In the genomic region with DNA sequence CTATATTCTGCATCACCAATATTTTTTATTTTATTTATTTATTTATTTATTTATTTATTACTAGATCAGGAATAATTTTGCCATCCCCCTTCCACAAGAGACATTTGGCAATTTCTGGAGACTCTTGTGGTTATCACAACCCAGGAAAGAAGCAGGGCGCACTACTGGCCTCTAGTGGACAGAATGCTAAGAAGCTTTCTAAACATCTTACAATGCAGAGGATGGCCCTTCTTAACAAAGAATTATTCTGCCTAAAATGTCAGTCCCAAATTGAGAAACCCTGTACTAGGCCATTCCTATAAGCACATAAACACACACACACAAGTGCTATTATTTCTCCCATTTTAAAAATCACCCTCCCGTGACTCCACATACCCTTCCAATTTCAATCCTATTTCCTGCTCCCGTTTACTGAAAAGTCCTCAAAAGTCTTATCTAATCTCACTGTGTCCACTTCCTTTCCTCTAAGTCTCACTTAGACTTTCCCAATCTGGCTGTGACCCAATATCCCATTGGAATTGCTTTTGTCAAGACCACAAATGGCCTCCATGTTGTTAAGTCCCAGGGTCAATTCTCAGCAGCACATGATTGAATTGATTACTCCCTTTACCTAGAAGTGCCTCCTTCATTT, we compare ENCODE assay signal across 8 cellular contexts. TPM values are rescaled to one million over a fixed set of nuclear protein-coding genes. Genes with fewer than 3 reads are reported as not detected.
DNase-seq lines count a peak whose midpoint lies in the region; ATAC-seq and TF ChIP-seq lines count a peak whose summit lies in the region.

No MANE protein-coding gene starts in this region.

- H3K23ac ChIP-seq in mesenchymal stem cell (ENCODE audit: low read length in 2 of 2) = no peak overlapping the region

- no peak overlapping the region for H2BK12ac ChIP-seq in mesenchymal stem cell (ENCODE audit: low read length in 2 of 2)

- H3K27ac Mint-ChIP-seq in activated CD4-positive, alpha-beta T cell treated with anti-CD3 and anti-CD28 coated beads, Interleukin-2, amount 10 ng/mL, durations not matched to agents 24 days and 14 days = no peak overlapping the region

- no peaks in the 10 kb centered on the region for H3K4me1 Mint-ChIP-seq in activated CD4-positive, alpha-beta T cell treated with anti-CD3 and anti-CD28 coated beads, Interleukin-2, amount 10 ng/mL, durations not matched to agents 24 days and 14 days

- H4K91ac ChIP-seq in mesenchymal stem cell (ENCODE audit: low read length) = no peak overlapping the region

- H3K9me3 ChIP-seq in mesenchymal stem cell (ENCODE audit: control insufficient read depth, low read length) = no peaks in the 10 kb centered on the region

- no peak overlapping the region for H2BK120ac ChIP-seq in mesenchymal stem cell (ENCODE audit: low read depth, low read length)

- H2BK15ac ChIP-seq in mesenchymal stem cell (ENCODE audit: low read depth, poor library complexity, severe bottlenecking) = no peak overlapping the region

- peaks cover 7% of the 10 kb centered on the region for H3K27me3 Mint-ChIP-seq in activated CD4-positive, alpha-beta T cell treated with anti-CD3 and anti-CD28 coated beads, Interleukin-2, amount 10 ng/mL, durations not matched to agents 24 days and 14 days

- H3K14ac ChIP-seq in mesenchymal stem cell (ENCODE audit: low read length in 2 of 2) = no peak overlapping the region

- no peaks in the 10 kb centered on the region for H3K36me3 Mint-ChIP-seq in activated CD4-positive, alpha-beta T cell treated with anti-CD3 and anti-CD28 coated beads, Interleukin-2, amount 10 ng/mL, durations not matched to agents 24 days and 14 days (ENCODE audit: low read depth)

- DNase-seq in AG09309 (ENCODE audit: low read depth) (peak; percentile 63), NCI-H2227 treated with DMSO at 0.1 percent for 48 hours (lab: John Stamatoyannopoulos, UW) (peak; percentile 40), mesenchymal stem cell (peak; percentile 76)
- DNase-seq in activated CD4-positive, alpha-beta T cell treated with anti-CD3 and anti-CD28 coated beads, Interleukin-2, amount 10 ng/mL, durations not matched to agents 24 days and 14 days = peak; percentile 86
- peak; percentile 3 for DNase-seq in effector CD8-positive, alpha-beta T cell (lab: John Stamatoyannopoulos, UW)
- peak; percentile 7 to 14 for DNase-seq in stimulated activated CD8-positive, alpha-beta memory T cell treated with anti-CD3 and anti-CD28 coated beads, Interleukin-4, amount 100 ng/mL, for 4 hours (ENCODE audit: low read depth in 2 of 2, low spot score in 1 of 2)

- intact Hi-C loops in activated CD4-positive, alpha-beta T cell treated with anti-CD3 and anti-CD28 coated beads, Interleukin-2, amount 10 ng/mL, durations not matched to agents 24 days and 14 days (cut with micrococcal nuclease) = no loop called here

- H2BK5ac ChIP-seq in mesenchymal stem cell (ENCODE audit: low read depth, low read length, poor library complexity, severe bottlenecking) = no peak overlapping the region

- H3K27ac ChIP-seq in mesenchymal stem cell (ENCODE audit: low read length, poor library complexity, severe bottlenecking) = no peak overlapping the region

- no peaks in the 10 kb centered on the region for H3K79me1 ChIP-seq in mesenchymal stem cell (replicated peaks; ENCODE audit: low read length, poor library complexity, severe bottlenecking)

- H2AFZ ChIP-seq in mesenchymal stem cell (ENCODE audit: low read depth, low read length) = no peak overlapping the region

- no peak overlapping the region for H3K4me2 ChIP-seq in mesenchymal stem cell (ENCODE audit: low read length, poor library complexity, severe bottlenecking)

- H3K4me1 ChIP-seq in mesenchymal stem cell (ENCODE audit: control insufficient read depth, insufficient read depth, low read depth, low read length) = no peaks in the 10 kb centered on the region

- no peaks in the 10 kb centered on the region for H3K36me3 ChIP-seq in mesenchymal stem cell (ENCODE audit: control insufficient read depth in 1 of 2, insufficient read depth in 2 of 2, low read depth in 1 of 2, low read length in 2 of 2)

- no peak overlapping the region for H4K8ac ChIP-seq in mesenchymal stem cell (ENCODE audit: low read length)

- no peak overlapping the region for H3K4me3 Mint-ChIP-seq in activated CD4-positive, alpha-beta T cell treated with anti-CD3 and anti-CD28 coated beads, Interleukin-2, amount 10 ng/mL, durations not matched to agents 24 days and 14 days

- 25% methylated on average over 3 of the region's 3 CpGs for WGBS in mesenchymal stem cell

- H3K9me3 Mint-ChIP-seq in activated CD4-positive, alpha-beta T cell treated with anti-CD3 and anti-CD28 coated beads, Interleukin-2, amount 10 ng/mL, durations not matched to agents 24 days and 14 days = no peaks in the 10 kb centered on the region

- no peak overlapping the region for H2AK5ac ChIP-seq in mesenchymal stem cell (ENCODE audit: low read length, severe bottlenecking)

- no peak overlapping the region for H3K4ac ChIP-seq in mesenchymal stem cell (ENCODE audit: low read depth in 1 of 2, low read length in 2 of 2)

- no peak overlapping the region for H3K18ac ChIP-seq in mesenchymal stem cell (ENCODE audit: low read depth in 1 of 2, low read length in 2 of 2)

- TF ChIP-seq CTCF in AG09309 (IDR thresholded peaks at IDR 0.05; ENCODE audit: control insufficient read depth, insufficient read depth, low read depth, low read length, missing control alignments) = peak; percentile 86

- H3K27me3 ChIP-seq in mesenchymal stem cell (ENCODE audit: control insufficient read depth in 1 of 2, insufficient read depth in 1 of 2, low read length in 2 of 2) = no peaks in the 10 kb centered on the region

- H3K4me3 ChIP-seq in AG09309 (ENCODE audit: control insufficient read depth, low read depth, low read length) (no peak overlapping the region), mesenchymal stem cell (ENCODE audit: insufficient read depth in 1 of 2, low read depth in 1 of 2, low read length in 2 of 2) (no peak overlapping the region)

- H3K9ac ChIP-seq in mesenchymal stem cell (ENCODE audit: low read length) = no peak overlapping the region

- ATAC-seq in GM19035 (IDR thresholded peaks at IDR 0.05; ENCODE audit: unreplicated experiment) (peak; percentile 59), GM19467 (IDR thresholded peaks at IDR 0.05; ENCODE audit: unreplicated experiment) (no peak)

RNA-seq across cellular contexts. Expression of a gene that starts 43.7 kb away (rescaled TPM):
- 24.6 and 33.6 TPM in 2 replicates for total RNA-seq in activated CD4-positive, alpha-beta T cell treated with anti-CD3 and anti-CD28 coated beads, Interleukin-2, amount 10 ng/mL, durations not matched to agents 24 days and 14 days
- polyA plus RNA-seq in mesenchymal stem cell (2013, experiment 1 of 2) = 86.9 TPM
- polyA plus RNA-seq in mesenchymal stem cell (2013, experiment 2 of 2) = 95.0 TPM

Comparison
In these comparisons a context has a peak if more than half of its experiments do, and no peak if none do; other contexts are left out.
1. DNase-seq: peak in every context shown above with its lines; median percentile 86 in activated CD4-positive, alpha-beta T cell treated with anti-CD3 and anti-CD28 coated beads, Interleukin-2, amount 10 ng/mL, durations not matched to agents 24 days and 14 days; 76 in mesenchymal stem cell; 63 in AG09309; 40 in NCI-H2227 treated with DMSO at 0.1 percent for 48 hours; 10 in stimulated activated CD8-positive, alpha-beta memory T cell treated with anti-CD3 and anti-CD28 coated beads, Interleukin-4, amount 100 ng/mL, for 4 hours; 3 in effector CD8-positive, alpha-beta T cell.